ENCODE assay signal across 8 cellular contexts in genomic region chr10:60238408-60239100, GRCh38.
DNase-seq lines count a peak whose midpoint lies in the region; ATAC-seq and TF ChIP-seq lines count a peak whose summit lies in the region.

No MANE protein-coding gene starts in this region.

- H3K27me3 ChIP-seq in heart left ventricle (no peaks in the 10 kb centered on the region), stomach smooth muscle (ENCODE audit: control insufficient read depth in 1 of 2, insufficient read depth in 2 of 2, low read length in 2 of 2) (no peaks in the 10 kb centered on the region)

- peak overlapping the region; percentile 77 for H3K27ac Mint-ChIP-seq in activated CD4-positive, alpha-beta T cell treated with anti-CD3 and anti-CD28 coated beads, Interleukin-2, amount 10 ng/mL, durations not matched to agents 7 days and 5 days
- H3K27ac Mint-ChIP-seq in T-helper 17 cell, result peak overlapping the region; percentile 84

- H3K36me3 ChIP-seq in heart left ventricle (peaks cover 0 to 5% (median 0%) of the 10 kb centered on the region in 9 donors), stomach smooth muscle (ENCODE audit: control insufficient read depth in 2 of 2, insufficient read depth in 2 of 2, low read length in 2 of 2) (no peaks in the 10 kb centered on the region)

- H3K36me3 Mint-ChIP-seq in activated CD4-positive, alpha-beta T cell treated with anti-CD3 and anti-CD28 coated beads, Interleukin-2, amount 10 ng/mL, durations not matched to agents 7 days and 5 days (ENCODE audit: low read depth), result peaks cover 3% of the 10 kb centered on the region
- peaks cover 3% of the 10 kb centered on the region for H3K36me3 Mint-ChIP-seq in T-helper 17 cell (ENCODE audit: low read depth)

- ATAC-seq in GM21360 (IDR thresholded peaks at IDR 0.05; ENCODE audit: unreplicated experiment) (peak; percentile 47), HG03457 (IDR thresholded peaks at IDR 0.05; ENCODE audit: unreplicated experiment) (peak; percentile 22), T-helper 17 cell (peak; percentile 66), heart left ventricle (peak; percentile 66 to 83 (median 78))

- H3K4me1 Mint-ChIP-seq in activated CD4-positive, alpha-beta T cell treated with anti-CD3 and anti-CD28 coated beads, Interleukin-2, amount 10 ng/mL, durations not matched to agents 7 days and 5 days, result peaks cover 37% of the 10 kb centered on the region
- H3K4me1 Mint-ChIP-seq in T-helper 17 cell, result peaks cover 37% of the 10 kb centered on the region

- TF ChIP-seq CTCF in heart left ventricle (IDR thresholded peaks at IDR 0.05), result peak in 9 of 12 donors; percentile 15 to 46 (median 27)

- H3K9me3 ChIP-seq in T-helper 17 cell (ENCODE audit: control insufficient read depth, low read length, poor library complexity, severe bottlenecking) (no peaks in the 10 kb centered on the region), heart left ventricle (no peaks in the 10 kb centered on the region), stomach smooth muscle (ENCODE audit: control insufficient read depth in 2 of 2, low read length in 2 of 2) (no peaks in the 10 kb centered on the region)

- H3K4me1 ChIP-seq in heart left ventricle (peaks cover 0 to 36% (median 24%) of the 10 kb centered on the region in 12 donors), stomach smooth muscle (ENCODE audit: control insufficient read depth, insufficient read depth, low read length) (peaks cover 5% of the 10 kb centered on the region)

- peaks cover 2% of the 10 kb centered on the region for H3K9me3 Mint-ChIP-seq in activated CD4-positive, alpha-beta T cell treated with anti-CD3 and anti-CD28 coated beads, Interleukin-2, amount 10 ng/mL, durations not matched to agents 7 days and 5 days

- TF ChIP-seq POLR2A in heart left ventricle (IDR thresholded peaks at IDR 0.05), result no peak

- CTCF ChIA-PET in activated CD4-positive, alpha-beta T cell treated with anti-CD3 and anti-CD28 coated beads, Interleukin-2, amount 10 ng/mL, durations not matched to agents 7 days and 5 days (lab: Charles Lee), result no interaction called here

- peak overlapping the region in 1 of 12 donors; percentile 27 for H3K4me3 ChIP-seq in heart left ventricle
- peak overlapping the region; percentile 36 to 38 for H3K4me3 ChIP-seq in stomach smooth muscle (ENCODE audit: low read length in 2 of 2)

- intact Hi-C loops in heart left ventricle (cut with DNase I), result loop anchor here (2.0 to 10.0 kb wide), 7 partner anchors 49 to 196 kb away; no protein-coding TSS in a partner anchor

- peak overlapping the region; percentile 60 for H3K4me3 Mint-ChIP-seq in activated CD4-positive, alpha-beta T cell treated with anti-CD3 and anti-CD28 coated beads, Interleukin-2, amount 10 ng/mL, durations not matched to agents 7 days and 5 days
- H3K4me3 Mint-ChIP-seq in T-helper 17 cell, result peak overlapping the region; percentile 83

- no peaks in the 10 kb centered on the region for H3K27me3 Mint-ChIP-seq in activated CD4-positive, alpha-beta T cell treated with anti-CD3 and anti-CD28 coated beads, Interleukin-2, amount 10 ng/mL, durations not matched to agents 7 days and 5 days
- H3K27me3 Mint-ChIP-seq in T-helper 17 cell, result no peaks in the 10 kb centered on the region

- peak; percentile 31 for DNase-seq in activated CD4-positive, alpha-beta T cell treated with anti-CD3 and anti-CD28 coated beads, Interleukin-2, amount 10 ng/mL, durations not matched to agents 7 days and 5 days
- DNase-seq in activated CD4-positive, alpha-beta T cell treated with anti-CD3 and anti-CD28 coated beads, Interleukin-2, amount 50 U/mL, for 1 hour, result no peak
- DNase-seq in T-helper 17 cell, result no peak
- peak in 3 of 5 donors; percentile 10 to 35 (median 23) for DNase-seq in heart left ventricle
- DNase-seq in effector CD8-positive, alpha-beta T cell (lab: John Stamatoyannopoulos, UW), result no peak

- H3K27ac ChIP-seq in heart left ventricle, result peak overlapping the region in 9 of 12 donors; percentile 14 to 84 (median 69)
- peak overlapping the region; percentile 11 for H3K27ac ChIP-seq in stomach smooth muscle (ENCODE audit: low read length)

- H3K9ac ChIP-seq in stomach smooth muscle (ENCODE audit: low read length in 2 of 2), result peak overlapping the region in 1 of 2 donors; percentile 3

- POLR2A ChIA-PET in activated CD4-positive, alpha-beta T cell treated with anti-CD3 and anti-CD28 coated beads, Interleukin-2, amount 10 ng/mL, durations not matched to agents 7 days and 5 days (lab: Charles Lee), result no interaction called here

Comparison
In these comparisons a context has a peak if more than half of its experiments do, and no peak if none do; other contexts are left out.
1. DNase-seq: peak in activated CD4-positive, alpha-beta T cell treated with anti-CD3 and anti-CD28 coated beads, Interleukin-2, amount 10 ng/mL, durations not matched to agents 7 days and 5 days (single experiment) and heart left ventricle (3 of 5); none in activated CD4-positive, alpha-beta T cell treated with anti-CD3 and anti-CD28 coated beads, Interleukin-2, amount 50 U/mL, for 1 hour (single experiment), T-helper 17 cell (0 of 3) and effector CD8-positive, alpha-beta T cell (single experiment).
2. ATAC-seq: peak in every context shown above with its lines; median percentile 78 in heart left ventricle; 66 in T-helper 17 cell; 47 in GM21360; 22 in HG03457.